ENCODE assay signal across 26 cellular contexts in the genomic region with DNA sequence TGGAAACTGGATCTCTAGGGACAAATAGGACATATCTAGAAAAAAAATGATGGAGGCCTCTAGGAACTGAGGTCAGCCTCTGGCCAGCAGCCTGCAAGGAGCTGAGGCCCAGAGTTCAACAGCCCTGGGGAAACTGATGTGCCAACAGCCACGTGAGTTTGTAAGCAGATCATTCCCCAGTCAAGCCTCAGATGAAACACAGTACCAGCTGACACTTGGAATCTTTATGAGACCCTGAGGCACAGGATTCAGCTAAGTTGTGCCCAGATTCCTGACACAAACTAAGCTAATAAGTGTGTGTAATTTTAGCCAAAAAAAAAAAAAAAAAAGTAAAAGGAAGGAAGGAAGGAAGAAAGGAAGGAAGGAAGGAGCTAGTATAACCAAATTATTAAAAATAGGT.
"Had no signal": no experiment of that assay in that cellular context is flagged by ENCODE, and none has a peak within 500 bp of the region (broad histone marks: within the 10 kb centered on the region; RNA-seq: fewer than 3 reads in every experiment).

No MANE protein-coding gene starts in this region.

- H3K4me3 Mint-ChIP-seq: immature natural killer cell; naive thymus-derived CD4-positive, alpha-beta T cell; natural killer cell treated with Interleukin-12 subunit alpha and Interleukin-12 subunit beta and Interleukin-15 and Interleukin-18, amount 100 ng/mL, for 72 hours; stimulated activated memory B cell treated with anti-CD40 and anti-IgM and Interleukin-4, amounts not matched to agents 10 μg/mL and 1 μg/mL and 100 μg/mL, for 72 hours; stimulated activated naive CD8-positive, alpha-beta T cell treated with anti-CD3 and anti-CD28 coated beads, Interleukin-15, amount 100 ng/mL, for 72 hours had no signal

- H3K27ac ChIP-seq: left ventricle myocardium inferior, ovary, right atrium auricular region, right lobe of liver, testis, tibial artery, upper lobe of right lung had no signal

- H3K36me3 ChIP-seq: left ventricle myocardium inferior, ovary, right atrium auricular region, right lobe of liver, tibial artery, upper lobe of right lung had no signal

- H3K4me2 ChIP-seq: smooth muscle cell had no signal

- H3K4me1 Mint-ChIP-seq: immature natural killer cell; naive thymus-derived CD4-positive, alpha-beta T cell; stimulated activated memory B cell treated with anti-CD40 and anti-IgM and Interleukin-4, amounts not matched to agents 10 μg/mL and 1 μg/mL and 100 μg/mL, for 72 hours; stimulated activated naive CD8-positive, alpha-beta T cell treated with anti-CD3 and anti-CD28 coated beads, Interleukin-15, amount 100 ng/mL, for 72 hours had no signal

- H3K27me3 ChIP-seq: ovary, right atrium auricular region, right lobe of liver, testis, tibial artery, upper lobe of right lung had no signal

- H3K9me3 Mint-ChIP-seq: natural killer cell treated with Interleukin-12 subunit alpha and Interleukin-12 subunit beta and Interleukin-15 and Interleukin-18, amount 100 ng/mL, for 72 hours had no signal

- H3K4me1 ChIP-seq: left ventricle myocardium inferior, right atrium auricular region, right lobe of liver, testis, tibial artery, upper lobe of right lung had no signal

- ATAC-seq: mucosa of descending colon; naive thymus-derived CD4-positive, alpha-beta T cell; natural killer cell treated with Interleukin-12 subunit alpha and Interleukin-12 subunit beta and Interleukin-15 and Interleukin-18, amount 100 ng/mL, for 72 hours; right lobe of liver; stimulated activated memory B cell treated with anti-CD40 and anti-IgM and Interleukin-4, amounts not matched to agents 10 μg/mL and 1 μg/mL and 100 μg/mL, for 72 hours; stimulated activated naive CD8-positive, alpha-beta T cell treated with anti-CD3 and anti-CD28 coated beads, Interleukin-15, amount 100 ng/mL, for 72 hours; upper lobe of right lung had no signal

- H3K9me3 ChIP-seq: left ventricle myocardium inferior, mucosa of descending colon, ovary, right atrium auricular region, right lobe of liver, testis, tibial artery, upper lobe of right lung had no signal

- H3K27me3 Mint-ChIP-seq: naive thymus-derived CD4-positive, alpha-beta T cell; natural killer cell treated with Interleukin-12 subunit alpha and Interleukin-12 subunit beta and Interleukin-15 and Interleukin-18, amount 100 ng/mL, for 72 hours; progenitor cell of endocrine pancreas; stimulated activated memory B cell treated with anti-CD40 and anti-IgM and Interleukin-4, amounts not matched to agents 10 μg/mL and 1 μg/mL and 100 μg/mL, for 72 hours; stimulated activated naive CD8-positive, alpha-beta T cell treated with anti-CD3 and anti-CD28 coated beads, Interleukin-15, amount 100 ng/mL, for 72 hours had no signal

- H3K27ac Mint-ChIP-seq: immature natural killer cell; naive thymus-derived CD4-positive, alpha-beta T cell; natural killer cell treated with Interleukin-12 subunit alpha and Interleukin-12 subunit beta and Interleukin-15 and Interleukin-18, amount 100 ng/mL, for 72 hours; progenitor cell of endocrine pancreas; stimulated activated memory B cell treated with anti-CD40 and anti-IgM and Interleukin-4, amounts not matched to agents 10 μg/mL and 1 μg/mL and 100 μg/mL, for 72 hours had no signal

- H3K4me3 ChIP-seq: left ventricle myocardium inferior, lung, mucosa of descending colon, ovary, right atrium auricular region, right lobe of liver, smooth muscle cell, testis, tibial artery, upper lobe of right lung had no signal

- H3K36me3 Mint-ChIP-seq: immature natural killer cell; naive thymus-derived CD4-positive, alpha-beta T cell; natural killer cell treated with Interleukin-12 subunit alpha and Interleukin-12 subunit beta and Interleukin-15 and Interleukin-18, amount 100 ng/mL, for 72 hours; stimulated activated memory B cell treated with anti-CD40 and anti-IgM and Interleukin-4, amounts not matched to agents 10 μg/mL and 1 μg/mL and 100 μg/mL, for 72 hours had no signal

- DNase-seq: hypothalamus; immature natural killer cell; left ventricle myocardium inferior; mesendoderm; midbrain; mucosa of descending colon; naive thymus-derived CD4-positive, alpha-beta T cell; ovary; right lobe of liver; stimulated activated CD4-positive, alpha-beta T cell treated with anti-CD3 and anti-CD28 coated beads, Interleukin-1b, Interleukin-23, amount 100 ng/mL, for 48 hours; stimulated activated CD4-positive, alpha-beta T cell treated with anti-CD3 and anti-CD28 coated beads, Interleukin-2, amount 100 ng/mL, for 48 hours; stimulated activated CD4-positive, alpha-beta T cell treated with anti-CD3 and anti-CD28 coated beads, Interleukin-4, amount 100 ng/mL, for 4 hours; stimulated activated CD8-positive, alpha-beta memory T cell treated with anti-CD3 and anti-CD28 coated beads, Interleukin-4, amount 100 ng/mL, for 48 hours; stimulated activated naive CD4-positive, alpha-beta T cell treated with Interleukin-2 at 50 U/mL for 16 hours; stimulated activated naive CD8-positive, alpha-beta T cell treated with anti-CD3 and anti-CD28 coated beads, Interleukin-15, amount 100 ng/mL, for 72 hours; substantia nigra; testis; tibial artery; trophoblast cell; upper lobe of right lung had no signal
